In genomic region chr4:87704000-87704399, GRCh38 we compare ENCODE assay signal across 10 cellular contexts. TPM values are rescaled to one million over a fixed set of nuclear protein-coding genes. Genes with fewer than 3 reads are reported as not detected.
"Had no signal": no experiment of that assay in that cellular context is flagged by ENCODE, and none has a peak within 500 bp of the region (broad histone marks: within the 10 kb centered on the region; RNA-seq: fewer than 3 reads in every experiment).

No MANE protein-coding gene starts in this region.

- H3K27ac ChIP-seq: GM23248, HL-60 had no signal

- FAIRE-seq: H54, HepG2 had no signal

- ATAC-seq: HepG2 had no signal

- H2AFZ ChIP-seq: GM23248 had no signal

- DNase-seq: GM23248, GOT3, H9, HCEC 1CT, KBM-7 had no signal

- H3K4me3 ChIP-seq: GM23248 had no signal

- H3K9ac ChIP-seq: GM23248 had no signal

RNA-seq across cellular contexts. Expression of gene DMP1, which starts 53.9 kb away (rescaled TPM):
- total RNA-seq: GM23248, H9, HepG2, HT1080 had no signal
- polyA plus RNA-seq: GM23248, HepG2, IgD-negative memory B cell had no signal
